In the genomic region with DNA sequence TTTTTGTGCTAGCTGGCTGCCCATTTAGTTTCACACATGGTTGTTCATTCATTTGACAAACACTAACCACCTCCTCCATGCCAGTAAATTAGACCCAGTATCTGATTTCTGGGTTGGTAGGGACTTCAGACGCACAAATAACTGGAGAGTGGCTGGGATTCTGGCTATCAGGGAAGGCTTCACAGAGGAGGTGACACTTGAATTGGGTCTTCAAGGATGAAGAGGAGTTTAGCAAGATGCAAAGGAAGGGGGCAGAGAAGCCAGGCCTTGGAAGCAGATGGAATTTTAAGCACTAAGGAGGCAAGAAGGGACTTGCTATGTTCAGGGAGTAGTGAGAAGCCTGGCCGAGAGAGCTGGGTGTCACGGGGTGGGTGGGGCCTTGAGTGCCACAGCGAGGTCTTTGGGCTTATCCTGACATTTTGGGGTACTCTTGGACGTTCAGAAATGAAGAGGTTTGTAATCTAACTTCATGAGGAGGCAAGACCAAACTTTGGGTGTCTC, we compare ENCODE assay signal across 30 cellular contexts.
"Had no signal": no experiment of that assay in that cellular context is flagged by ENCODE, and none has a peak within 500 bp of the region (broad histone marks: within the 10 kb centered on the region; RNA-seq: fewer than 3 reads in every experiment).

No MANE protein-coding gene starts in this region.

- H3K4me3 ChIP-seq: ascending aorta, esophagus squamous epithelium, gastroesophageal sphincter had no signal

- H3K36me3 ChIP-seq: ascending aorta, esophagus squamous epithelium, gastroesophageal sphincter had no signal

- H3K9me3 ChIP-seq: ascending aorta, esophagus squamous epithelium, gastroesophageal sphincter had no signal

- H3K4me1 ChIP-seq: ascending aorta had no signal

- H3K27ac ChIP-seq: ascending aorta, epithelial cell of prostate, esophagus squamous epithelium, gastroesophageal sphincter, VCaP had no signal

- FAIRE-seq: colon, TTC549 had no signal

- ATAC-seq: activated naive CD4-positive, alpha-beta T cell treated with anti-CD3 and anti-CD28 coated beads, Interleukin-2, amount 50 U/mL, for 72 hours; activated T-cell treated with anti-CD3 and anti-CD28 coated beads, Interleukin-2, amount 50 U/mL, for 72 hours; effector memory CD8-positive, alpha-beta T cell; gastroesophageal sphincter; WTC11 had no signal

- DNase-seq: activated CD4-positive, alpha-beta memory T cell treated with anti-CD3 and anti-CD28 coated beads, Interleukin-2, amount 10 ng/mL, durations not matched to agents 7 days and 5 days; activated CD4-positive, alpha-beta T cell treated with anti-CD3 and anti-CD28 coated beads for 1 hour; activated CD4-positive, alpha-beta T cell treated with anti-CD3 and anti-CD28 coated beads for 4 hours; activated CD4-positive, alpha-beta T cell treated with anti-CD3 and anti-CD28 coated beads, Interleukin-2, amount 10 ng/mL, durations not matched to agents 7 days and 5 days; activated CD4-positive, alpha-beta T cell treated with anti-CD3 and anti-CD28 coated beads, Interleukin-2, amount 50 U/mL, for 4 hours; activated CD8-positive, alpha-beta memory T cell treated with anti-CD3 and anti-CD28 coated beads, Interleukin-2, amount 50 U/mL, for 48 hours; activated gamma-delta T cell; activated naive CD4-positive, alpha-beta T cell; activated naive CD4-positive, alpha-beta T cell treated with anti-CD3 and anti-CD28 coated beads, Interleukin-2, amount 10 ng/mL, durations not matched to agents 7 days and 5 days; activated naive CD8-positive, alpha-beta T cell treated with anti-CD3 and anti-CD28 coated beads, Interleukin-2, amount 10 ng/mL, durations not matched to agents 7 days and 5 days; activated T-cell treated with anti-CD3 and anti-CD28 coated beads for 4 hours; activated T-cell treated with anti-CD3 and anti-CD28 coated beads, Interleukin-2, amount 50 U/mL, for 24 hours; activated T-cell treated with anti-CD3 and anti-CD28 coated beads, Interleukin-2, amount 50 U/mL, for 72 hours; caudate nucleus; cortex of kidney; dermis blood vessel endothelial cell; effector CD4-positive, alpha-beta T cell; effector memory CD8-positive, alpha-beta T cell; esophagus squamous epithelium; foreskin melanocyte; head of caudate nucleus; T-helper 2 cell had no signal
